12 cellular contexts compared by ENCODE assay signal in the genomic region with DNA sequence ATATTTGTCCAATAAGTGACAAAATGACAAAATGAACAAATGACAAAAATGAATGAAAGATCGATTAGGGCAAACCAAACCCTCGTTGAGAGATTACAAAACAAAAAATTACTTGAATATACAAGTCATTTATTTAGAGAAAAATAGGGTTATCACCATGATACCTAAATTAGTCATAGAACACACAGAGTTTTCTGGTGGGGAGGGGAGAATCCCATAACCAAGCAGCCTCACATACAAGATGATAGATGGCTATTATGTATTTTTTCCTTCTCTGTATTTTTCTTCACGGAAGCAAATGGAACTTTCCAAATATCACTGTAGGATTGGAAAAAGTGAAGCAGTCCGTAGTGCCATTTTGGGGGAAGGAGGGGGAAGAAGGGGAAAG. TPM values are rescaled to one million over a fixed set of nuclear protein-coding genes. Genes with fewer than 3 reads are reported as not detected.
A peak's percentile ranks its signal among the peaks of the same experiment; 100 is the strongest.
DNase-seq lines count a peak whose midpoint lies in the region; ATAC-seq and TF ChIP-seq lines count a peak whose summit lies in the region.
"Had no signal": no experiment of that assay in that cellular context is flagged by ENCODE, and none has a peak within 500 bp of the region (broad histone marks: within the 10 kb centered on the region; RNA-seq: fewer than 3 reads in every experiment).

No MANE protein-coding gene starts in this region.

- H4K20me1 ChIP-seq in OCI-LY7 (ENCODE audit: insufficient read depth, low read length) (no peaks in the 10 kb centered on the region), smooth muscle cell (ENCODE audit: low read depth) (no peaks in the 10 kb centered on the region)

- ATAC-seq in left colon (no peak), HG02981 (IDR thresholded peaks at IDR 0.05; ENCODE audit: unreplicated experiment) (no peak)

- no peaks in the 10 kb centered on the region for H3K36me3 ChIP-seq in OCI-LY7 (ENCODE audit: insufficient read depth, low read length)
- H3K36me3 ChIP-seq in endocrine pancreas (ENCODE audit: control insufficient read depth, insufficient read depth, low read length) = no peaks in the 10 kb centered on the region
- H3K36me3 ChIP-seq in smooth muscle cell (ENCODE audit: low read depth) = no peaks in the 10 kb centered on the region
- H3K36me3 ChIP-seq: uterus had no signal

- DNase-seq in activated CD4-positive, alpha-beta T cell treated with anti-CD3 and anti-CD28 coated beads, Interleukin-2, amount 10 ng/mL, durations not matched to agents 7 days and 5 days = no peak
- no peak for DNase-seq in activated CD4-positive, alpha-beta T cell treated with anti-CD3 and anti-CD28 coated beads, Interleukin-2, amount 50 U/mL, for 4 hours
- no peak for DNase-seq in OCI-LY7 (ENCODE audit: low spot score)
- DNase-seq in smooth muscle cell (lab: John Stamatoyannopoulos, UW; ENCODE audit: unreplicated experiment) = no peak
- no peak for DNase-seq in left colon
- no peak for DNase-seq in NCI-H1417 treated with DMSO at 0.1 percent for 48 hours (lab: John Stamatoyannopoulos, UW)
- DNase-seq: left ventricle myocardium superior, NCI-H69, occipital lobe, uterus had no signal

- WGBS in smooth muscle cell (ENCODE audit: low lambda C conversion rate) = 47% methylated on average over 4 of the region's 4 CpGs

- H3K9me3 Mint-ChIP-seq in activated CD4-positive, alpha-beta T cell treated with anti-CD3 and anti-CD28 coated beads, Interleukin-2, amount 10 ng/mL, durations not matched to agents 7 days and 5 days = no peaks in the 10 kb centered on the region

- H3K36me3 Mint-ChIP-seq in activated CD4-positive, alpha-beta T cell treated with anti-CD3 and anti-CD28 coated beads, Interleukin-2, amount 10 ng/mL, durations not matched to agents 7 days and 5 days (ENCODE audit: low read depth) = no peaks in the 10 kb centered on the region

- H3K27me3 Mint-ChIP-seq in activated CD4-positive, alpha-beta T cell treated with anti-CD3 and anti-CD28 coated beads, Interleukin-2, amount 10 ng/mL, durations not matched to agents 7 days and 5 days = peaks cover 11% of the 10 kb centered on the region

- H3F3A ChIP-seq in smooth muscle cell (ENCODE audit: low read depth) = peaks cover 6% of the 10 kb centered on the region

- H3K27me3 ChIP-seq in endocrine pancreas (ENCODE audit: control insufficient read depth, insufficient read depth, low read length) (peaks cover 2% of the 10 kb centered on the region), smooth muscle cell (ENCODE audit: low read depth) (no peaks in the 10 kb centered on the region)
- H3K27me3 ChIP-seq: uterus had no signal

- no peak for TF ChIP-seq CTCF in OCI-LY7 (conservative IDR thresholded peaks at IDR 0.05; ENCODE audit: low read length)
- no peak for TF ChIP-seq CTCF in smooth muscle cell (IDR thresholded peaks at IDR 0.05; ENCODE audit: borderline replicate concordance, insufficient read depth, poor library complexity, severe bottlenecking)

- H3K4me3 ChIP-seq in OCI-LY7 (ENCODE audit: low read depth, low read length, poor library complexity, severe bottlenecking) (no peak overlapping the region), endocrine pancreas (ENCODE audit: control insufficient read depth, insufficient read depth, low read length) (peak overlapping the region; percentile 31), smooth muscle cell (peak overlapping the region; percentile 12)
- H3K4me3 ChIP-seq: uterus had no signal

- H3K9ac ChIP-seq in endocrine pancreas (ENCODE audit: control insufficient read depth, insufficient read depth, low read length) (no peak overlapping the region), smooth muscle cell (ENCODE audit: low read depth) (peak overlapping the region; percentile 68)

- POLR2A ChIA-PET in activated CD4-positive, alpha-beta T cell treated with anti-CD3 and anti-CD28 coated beads, Interleukin-2, amount 10 ng/mL, durations not matched to agents 7 days and 5 days (lab: Charles Lee) = no interaction called here
- POLR2A ChIA-PET in OCI-LY7 (lab: Charles Lee) = no interaction called here

- CTCF ChIA-PET in activated CD4-positive, alpha-beta T cell treated with anti-CD3 and anti-CD28 coated beads, Interleukin-2, amount 10 ng/mL, durations not matched to agents 7 days and 5 days (lab: Charles Lee) = no interaction called here
- CTCF ChIA-PET in OCI-LY7 (lab: Charles Lee; ENCODE audit: unreplicated experiment) = no interaction called here

- H3K4me1 ChIP-seq in OCI-LY7 (ENCODE audit: insufficient read depth, low read length, poor library complexity, severe bottlenecking) (peaks cover 8% of the 10 kb centered on the region), endocrine pancreas (ENCODE audit: control insufficient read depth, insufficient read depth, low read length) (no peaks in the 10 kb centered on the region), smooth muscle cell (ENCODE audit: low read depth) (peaks cover 9% of the 10 kb centered on the region)
- H3K4me1 ChIP-seq: uterus had no signal

- peak overlapping the region; percentile 42 for H3K27ac Mint-ChIP-seq in activated CD4-positive, alpha-beta T cell treated with anti-CD3 and anti-CD28 coated beads, Interleukin-2, amount 10 ng/mL, durations not matched to agents 7 days and 5 days

- BruUV-seq in OCI-LY7 (replicated peaks; lab: Mats Ljungman, UMichigan) = no TSS peak

- H3K4me2 ChIP-seq in OCI-LY7 (ENCODE audit: low read length) = no peak overlapping the region; the same call in 1 of the 2 replicates
- H3K4me2 ChIP-seq in smooth muscle cell = peak overlapping the region; percentile 80

- H3K4me3 Mint-ChIP-seq in activated CD4-positive, alpha-beta T cell treated with anti-CD3 and anti-CD28 coated beads, Interleukin-2, amount 10 ng/mL, durations not matched to agents 7 days and 5 days = no peak overlapping the region

- H3K79me2 ChIP-seq in OCI-LY7 (ENCODE audit: insufficient read depth, low read depth, low read length) (no peaks in the 10 kb centered on the region), smooth muscle cell (ENCODE audit: low read depth) (no peaks in the 10 kb centered on the region)

- H3K9me3 ChIP-seq in OCI-LY7 (ENCODE audit: low read length) (no peaks in the 10 kb centered on the region), endocrine pancreas (ENCODE audit: control insufficient read depth, low read length) (no peaks in the 10 kb centered on the region), smooth muscle cell (replicated peaks; ENCODE audit: low read depth) (no peaks in the 10 kb centered on the region)
- H3K9me3 ChIP-seq: uterus had no signal

- no peaks in the 10 kb centered on the region for H3K9me2 ChIP-seq in OCI-LY7 (ENCODE audit: insufficient read depth, low read length)

- H3K27ac ChIP-seq in OCI-LY7 (ENCODE audit: low read depth, low read length, poor library complexity, severe bottlenecking) (no peak overlapping the region), smooth muscle cell (ENCODE audit: low read depth) (peak overlapping the region; percentile 92)
- H3K27ac ChIP-seq: uterus had no signal

- peak overlapping the region; percentile 81; the same call in 1 of the 2 replicates for H2AFZ ChIP-seq in OCI-LY7 (ENCODE audit: low read length)
- H2AFZ ChIP-seq in smooth muscle cell (ENCODE audit: low read depth) = peak overlapping the region; percentile 90

- H3K4me1 Mint-ChIP-seq in activated CD4-positive, alpha-beta T cell treated with anti-CD3 and anti-CD28 coated beads, Interleukin-2, amount 10 ng/mL, durations not matched to agents 7 days and 5 days = peaks cover 13% of the 10 kb centered on the region

- intact Hi-C loops in OCI-LY7 (cut with micrococcal nuclease; ENCODE audit: unreplicated experiment) = no loop called here
- intact Hi-C loops in left colon (cut with DNase I, micrococcal nuclease) = no loop called here

RNA-seq across cellular contexts. Expression of gene BMP6, which starts 28.5 kb away (rescaled TPM):
- not detected for total RNA-seq in activated CD4-positive, alpha-beta T cell treated with anti-CD3 and anti-CD28 coated beads, Interleukin-2, amount 10 ng/mL, durations not matched to agents 7 days and 5 days
- total RNA-seq in OCI-LY7 (2014; rRNA removed; shearing (Covaris generic)) = 0.10 and 0.38 TPM in 2 replicates
- 0.94 and 1.1 TPM in 2 replicates for total RNA-seq in OCI-LY7 (2022)
- 14.5 and 14.7 TPM in 2 replicates for total RNA-seq in smooth muscle cell
- 10.1 and 17.0 TPM in 2 replicates for polyA plus RNA-seq in smooth muscle cell
- 1 to 10 TPM; 1.0 to 2.1 TPM for total RNA-seq in left colon
